In the genomic region with DNA sequence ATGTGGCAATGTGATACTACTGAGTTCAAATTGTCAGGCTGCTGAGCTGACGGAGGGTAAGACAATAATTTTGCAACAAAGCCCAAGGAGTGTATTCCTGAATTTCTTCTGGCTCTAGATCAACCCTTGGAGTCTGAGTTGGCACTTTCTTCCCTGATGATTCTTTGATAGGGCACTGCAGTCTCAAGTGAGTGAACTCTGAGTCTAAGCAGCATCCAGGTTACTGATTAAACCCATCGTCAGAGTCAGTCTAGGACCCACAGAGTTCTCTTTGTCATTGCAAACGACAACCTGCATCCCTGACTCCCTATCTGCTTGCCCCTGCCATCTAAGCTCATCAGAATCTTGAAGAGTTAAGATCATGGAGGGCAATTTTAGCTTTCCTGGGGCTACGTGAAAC, we compare ENCODE assay signal across 16 cellular contexts. TPM values are rescaled to one million over a fixed set of nuclear protein-coding genes. Genes with fewer than 3 reads are reported as not detected.
DNase-seq lines count a peak whose midpoint lies in the region; ATAC-seq, FAIRE-seq and TF ChIP-seq lines count a peak whose summit lies in the region.
"Had no signal": no experiment of that assay in that cellular context is flagged by ENCODE, and none has a peak within 500 bp of the region (broad histone marks: within the 10 kb centered on the region; RNA-seq: fewer than 3 reads in every experiment).

No MANE protein-coding gene starts in this region.

- CTCF ChIA-PET in HepG2 (lab: Yijun Ruan, JAX; ENCODE audit: low intra/inter-chr PET ratio, low total read pairs) = no interaction called here

- intact Hi-C loops in HepG2 (cut with micrococcal nuclease; ENCODE audit: unreplicated experiment) = no loop called here

- no peak for TF ChIP-seq POLR2A in HepG2 (IDR thresholded peaks at IDR 0.05; ENCODE audit: insufficient read depth in 1 of 2, low read depth in 2 of 2, low read length in 2 of 2)

- no peak for FAIRE-seq in HepG2 (lab: Jason Lieb, UNC)

- H3K36me3 Mint-ChIP-seq in naive thymus-derived CD8-positive, alpha-beta T cell = no peaks in the 10 kb centered on the region
- H3K36me3 Mint-ChIP-seq: CD4-positive, CD25-positive, alpha-beta regulatory T cell had no signal

- 0 out of 2 replicates have a peak overlapping the region, but pooled peaks have one; percentile 3 for H3K27ac ChIP-seq in DND-41 (ENCODE audit: low read length)
- no peak overlapping the region for H3K27ac ChIP-seq in HepG2 (ENCODE audit: extremely low read length, insufficient read depth, low read length)
- H3K27ac ChIP-seq: BLaER1 had no signal

- no peaks in the 10 kb centered on the region for H3K27me3 Mint-ChIP-seq in naive thymus-derived CD8-positive, alpha-beta T cell
- H3K27me3 Mint-ChIP-seq: CD4-positive, CD25-positive, alpha-beta regulatory T cell; IgD-negative memory B cell had no signal

- BruUV-seq in HepG2 (replicated peaks; lab: Mats Ljungman, UMichigan) = no TSS peak

- H3K79me2 ChIP-seq in DND-41 (ENCODE audit: insufficient read depth, low read length) (peaks cover 25% of the 10 kb centered on the region), HepG2 (ENCODE audit: insufficient read depth, low read length) (no peaks in the 10 kb centered on the region)

- H3K4me3 ChIP-seq in DND-41 (ENCODE audit: low read depth in 1 of 2, low read length in 2 of 2) (no peak overlapping the region), HepG2 (replicated peaks in 1 of 3; ENCODE audit: insufficient read depth in 1 of 3, low read depth in 2 of 3, low read length in 3 of 3) (no peak overlapping the region)
- H3K4me3 ChIP-seq: BLaER1, GM23338 had no signal

- TF ChIP-seq EP300 in HepG2 (IDR thresholded peaks at IDR 0.05; ENCODE audit: low read depth in 2 of 2, low read length in 2 of 2) = no peak
- no peak for TF ChIP-seq EP300 in HepG2 (CRISPR knock-in tag; IDR thresholded peaks at IDR 0.05; ENCODE audit: borderline replicate concordance)

- H3K4me1 ChIP-seq in DND-41 (ENCODE audit: insufficient read depth, low read length) (no peaks in the 10 kb centered on the region), HepG2 (ENCODE audit: insufficient read depth, low read length) (no peaks in the 10 kb centered on the region)
- H3K4me1 ChIP-seq: BLaER1 had no signal

- DNase-seq in DND-41 (no peak), glomerular visceral epithelial cell (ENCODE audit: extremely low spot score) (peak; percentile 3), HepG2 (ENCODE audit: low spot score) (no peak), renal cortical epithelial cell (ENCODE audit: low read depth) (peak; percentile 81), NOMO-1 treated with DMSO at 0.1 percent for 48 hours (lab: John Stamatoyannopoulos, UW; ENCODE audit: unreplicated experiment) (no peak), mucosa of gallbladder (ENCODE audit: low spot score) (no peak)
- DNase-seq in naive thymus-derived CD8-positive, alpha-beta T cell = no peak
- DNase-seq: 8988T; AML-193; CD4-positive, CD25-positive, alpha-beta regulatory T cell; DMS79; GDM1; H7 had no signal

- H3K9ac ChIP-seq in DND-41 (ENCODE audit: low read depth, low read length) = no peak overlapping the region
- no peak overlapping the region for H3K9ac ChIP-seq in HepG2 (ENCODE audit: insufficient read depth, low read depth, low read length)
- H3K9ac ChIP-seq: BLaER1 had no signal

- no peak for TF ChIP-seq RAD21 in HepG2 (CRISPR knock-in tag; IDR thresholded peaks at IDR 0.05)

- no peaks in the 10 kb centered on the region for H3K4me1 Mint-ChIP-seq in naive thymus-derived CD8-positive, alpha-beta T cell
- H3K4me1 Mint-ChIP-seq: CD4-positive, CD25-positive, alpha-beta regulatory T cell; GM23338; IgD-negative memory B cell had no signal

- H3K36me3 ChIP-seq in DND-41 (ENCODE audit: insufficient read depth, low read length) (peaks cover 90% of the 10 kb centered on the region), HepG2 (replicated peaks in 1 of 2; ENCODE audit: control insufficient read depth in 1 of 2, insufficient read depth in 2 of 2, low read length in 2 of 2) (no peaks in the 10 kb centered on the region)
- H3K36me3 ChIP-seq: BLaER1 had no signal

- H3K4me2 ChIP-seq in DND-41 (ENCODE audit: insufficient read depth, low read length) (no peak overlapping the region), HepG2 (ENCODE audit: low read depth, low read length) (no peak overlapping the region)
- H3K4me2 ChIP-seq: BLaER1, GM23338 had no signal

- TF ChIP-seq CTCF in DND-41 (IDR thresholded peaks at IDR 0.05; ENCODE audit: borderline replicate concordance, extremely low read depth, low read length, poor library complexity, severe bottlenecking) = no peak
- TF ChIP-seq CTCF in HepG2 (CRISPR knock-in tag; IDR thresholded peaks at IDR 0.05) = no peak

- POLR2A ChIA-PET in HepG2 (lab: Yijun Ruan, JAX) = no interaction called here
- POLR2A ChIA-PET in naive thymus-derived CD8-positive, alpha-beta T cell (lab: Charles Lee) = no interaction called here

- no peaks in the 10 kb centered on the region for H3K9me3 ChIP-seq in DND-41 (ENCODE audit: insufficient read depth, low read length, severe bottlenecking)
- H3K9me3 ChIP-seq in HepG2 (ENCODE audit: low read length) = no peaks in the 10 kb centered on the region

- H4K20me1 ChIP-seq in DND-41 (ENCODE audit: insufficient read depth, low read length) (no peaks in the 10 kb centered on the region), HepG2 (ENCODE audit: insufficient read depth, low read length) (no peaks in the 10 kb centered on the region)
- H4K20me1 ChIP-seq: BLaER1 had no signal

- no peak overlapping the region for H2AFZ ChIP-seq in DND-41 (ENCODE audit: low read depth, low read length)
- no peak overlapping the region for H2AFZ ChIP-seq in HepG2 (ENCODE audit: low read length)
- H2AFZ ChIP-seq: GM23338 had no signal

- peaks cover 0 to 13% (median 3%) of the 10 kb centered on the region in 9 donors for H3K9me3 Mint-ChIP-seq in naive thymus-derived CD8-positive, alpha-beta T cell
- H3K9me3 Mint-ChIP-seq: GM23338 had no signal

- ATAC-seq in DND-41 (ENCODE audit: insufficient read depth, low read depth) (no peak), HepG2 (peak; percentile 59; the same call in 2 of the 3 replicates)
- no peak for ATAC-seq in naive thymus-derived CD8-positive, alpha-beta T cell
- ATAC-seq: GM23338 had no signal

- 8% methylated on average over 4 of the region's 4 CpGs for WGBS in HepG2 (ENCODE audit: low lambda C conversion rate)

- H3K27me3 ChIP-seq in DND-41 (ENCODE audit: insufficient read depth, low read length, poor library complexity) (no peaks in the 10 kb centered on the region), HepG2 (ENCODE audit: control insufficient read depth in 1 of 2, insufficient read depth in 2 of 2, low read length in 2 of 2) (no peaks in the 10 kb centered on the region)
- H3K27me3 ChIP-seq: BLaER1 had no signal

- no peak overlapping the region for H3K4me3 Mint-ChIP-seq in naive thymus-derived CD8-positive, alpha-beta T cell
- H3K4me3 Mint-ChIP-seq: CD4-positive, CD25-positive, alpha-beta regulatory T cell; GM23338; IgD-negative memory B cell had no signal

- H3K27ac Mint-ChIP-seq in naive thymus-derived CD8-positive, alpha-beta T cell = no peak overlapping the region
- H3K27ac Mint-ChIP-seq: CD4-positive, CD25-positive, alpha-beta regulatory T cell; GM23338; IgD-negative memory B cell had no signal

- in situ Hi-C loops in HepG2 (cut with HindIII; ENCODE audit: extremely low pct_ligation_motif_present, low pct_unique_long_range_greater_than_20kb) = no loop called here

RNA-seq across cellular contexts. Expression of gene MME, which starts 58.6 kb away (rescaled TPM):
- total RNA-seq in HepG2 (2016; rRNA removed; fragmentation: Illumina TruSeq; extraction: Trizol) (not detected in 2 replicates), renal cortical epithelial cell (5.7 and 7.3 TPM in 2 replicates), mucosa of gallbladder (111 TPM)
- not detected in 2 replicates for total RNA-seq in HepG2 (2016; cell fraction: cytosol; rRNA removed; fragmentation: Illumina TruSeq; extraction: Trizol; ENCODE audit: low read depth)
- not detected in 2 replicates for total RNA-seq in HepG2 (2016; cell fraction: insoluble cytoplasmic fraction; rRNA removed; fragmentation: Illumina TruSeq; extraction: Trizol)
- total RNA-seq in HepG2 (2016; cell fraction: membrane; rRNA removed; fragmentation: Illumina TruSeq; extraction: Trizol) = not detected in 2 replicates
- total RNA-seq in HepG2 (2016; cell fraction: nucleus; rRNA removed; fragmentation: Illumina TruSeq; extraction: Trizol) = not detected in 2 replicates
- not detected in 2 replicates for polyA plus RNA-seq in HepG2 (2011; rRNA removed)
- polyA plus RNA-seq in HepG2 (2011; cell fraction: cytosol; rRNA removed) = not detected in 2 replicates
- not detected in 2 replicates for polyA plus RNA-seq in HepG2 (2011; cell fraction: nucleus; rRNA removed)
- not detected in 2 replicates for polyA plus RNA-seq in HepG2 (2012)
- polyA plus RNA-seq in HepG2 (2016; cell fraction: cytosol; fragmentation: Illumina TruSeq; extraction: Trizol; ENCODE audit: low read depth) = not detected in 2 replicates
- polyA plus RNA-seq in HepG2 (2016; cell fraction: insoluble cytoplasmic fraction; fragmentation: Illumina TruSeq; extraction: Trizol; ENCODE audit: low read depth) = not detected in 2 replicates
- polyA plus RNA-seq in HepG2 (2016; cell fraction: membrane; fragmentation: Illumina TruSeq; extraction: Trizol; ENCODE audit: low read depth) = not detected in 2 replicates
- not detected in 2 replicates for polyA plus RNA-seq in HepG2 (2016; cell fraction: nucleus; fragmentation: Illumina TruSeq; extraction: Trizol; ENCODE audit: insufficient read depth, low read depth)
- polyA minus RNA-seq in HepG2 (2011; rRNA and poly(A)+ RNA removed; ENCODE audit: low replicate concordance) = 1.3 TPM in 1 of 2 replicates, not detected in the other
- not detected in 2 replicates for polyA minus RNA-seq in HepG2 (2011; cell fraction: cytosol; rRNA and poly(A)+ RNA removed)
- not detected in 2 replicates for polyA minus RNA-seq in HepG2 (2011; cell fraction: nucleus; rRNA and poly(A)+ RNA removed)
- total RNA-seq in naive thymus-derived CD8-positive, alpha-beta T cell = 1 to 10 TPM in 1 of 2 experiments, under 1 TPM in 1; 0.91 to 1.3 TPM
- polyA plus RNA-seq in naive thymus-derived CD8-positive, alpha-beta T cell = not detected
- total RNA-seq: CD4-positive, CD25-positive, alpha-beta regulatory T cell had no signal

Comparison
In these comparisons a context has a peak if more than half of its experiments do, and no peak if none do; other contexts are left out.
1. DNase-seq: peak in glomerular visceral epithelial cell (single experiment) and renal cortical epithelial cell (single experiment); none in DND-41 (single experiment), HepG2 (single experiment), naive thymus-derived CD8-positive, alpha-beta T cell (0 of 10), NOMO-1 treated with DMSO at 0.1 percent for 48 hours (single experiment) and mucosa of gallbladder (single experiment).
2. RNA of gene MME, which starts 58.6 kb away (total RNA-seq): 111 TPM in mucosa of gallbladder (single experiment); 5.7 to 7.3 TPM in renal cortical epithelial cell, 0.91 to 1.3 TPM in naive thymus-derived CD8-positive, alpha-beta T cell and not detected in HepG2; every median in the first group is over 10 times any median in the second.